ENCODE assay signal across 23 cellular contexts in genomic region chr16:1134776-1135458, GRCh38. TPM values are rescaled to one million over a fixed set of nuclear protein-coding genes. Genes with fewer than 3 reads are reported as not detected.
DNase-seq lines count a peak whose midpoint lies in the region; ATAC-seq, FAIRE-seq and TF ChIP-seq lines count a peak whose summit lies in the region.
"Had no signal": no experiment of that assay in that cellular context is flagged by ENCODE, and none has a peak within 500 bp of the region (broad histone marks: within the 10 kb centered on the region; RNA-seq: fewer than 3 reads in every experiment).

No MANE protein-coding gene starts in this region.

- no peaks in the 10 kb centered on the region for H3K36me3 ChIP-seq in adrenal gland (replicated peaks in 1 of 2)
- no peaks in the 10 kb centered on the region for H3K36me3 ChIP-seq in liver (ENCODE audit: control insufficient read depth in 4 of 4, insufficient read depth in 3 of 4, low read depth in 1 of 4, low read length in 3 of 4)
- no peaks in the 10 kb centered on the region for H3K36me3 ChIP-seq in small intestine (ENCODE audit: control insufficient read depth in 2 of 2, insufficient read depth in 2 of 2, low read length in 2 of 2)

- H3K4me3 ChIP-seq in adrenal gland, result no peak overlapping the region
- H3K4me3 ChIP-seq in liver (ENCODE audit: low read depth in 1 of 3, low read length in 3 of 3), result peak overlapping the region in 1 of 3 donors; percentile 32
- H3K4me3 ChIP-seq in small intestine (ENCODE audit: low read depth in 1 of 2, low read length in 2 of 2), result no peak overlapping the region

- no peak overlapping the region for H3K9ac ChIP-seq in liver (ENCODE audit: low read depth in 1 of 2, low read length in 2 of 2)

- intact Hi-C loops in adrenal gland (cut with DNase I), result no loop called here

- TF ChIP-seq RAD21 in liver (IDR thresholded peaks at IDR 0.05), result no peak

- DNase-seq in COLO668 (lab: John Stamatoyannopoulos, UW; ENCODE audit: unreplicated experiment), result peak; percentile 89
- DNase-seq in adrenal gland, result peak in 1 of 7 donors; percentile 40
- peak; percentile 55 for DNase-seq in small intestine
- DNase-seq in ureter (ENCODE audit: low spot score), result no peak
- DNase-seq in GM12892 (ENCODE audit: insufficient read length), result no peak
- DNase-seq: C1 segment of cervical spinal cord; Caco-2; CD4-positive, alpha-beta memory T cell; Karpas-422; NCI-H1105; NCI-H1436 treated with DMSO at 0.1 percent for 48 hours; NCI-H187 treated with DMSO at 0.1 percent for 48 hours; NCI-H2171 treated with DMSO at 0.1 percent for 48 hours; NCI-H748 treated with DMSO at 0.1 percent for 48 hours; SHP77 had no signal

- ATAC-seq in HG03457 (IDR thresholded peaks at IDR 0.05; ENCODE audit: unreplicated experiment), result no peak

- peak overlapping the region in 3 of 5 donors; percentile 71 to 80 (median 79) for H3K27ac ChIP-seq in adrenal gland
- peak overlapping the region; percentile 73 to 80 for H3K27ac ChIP-seq in liver (ENCODE audit: low read depth in 1 of 2, low read length in 2 of 2)
- no peak overlapping the region for H3K27ac ChIP-seq in small intestine (ENCODE audit: low read depth in 1 of 2, low read length in 1 of 2)
- H3K27ac ChIP-seq: RWPE1 had no signal

- TF ChIP-seq CTCF in adrenal gland (IDR thresholded peaks at IDR 0.05), result no peak
- no peak for TF ChIP-seq CTCF in liver (IDR thresholded peaks at IDR 0.05; ENCODE audit: low read depth, low read length, missing input control)

- H3K4me1 ChIP-seq in adrenal gland (replicated peaks in 1 of 2), result peaks cover 10 to 16% of the 10 kb centered on the region in 2 donors
- H3K4me1 ChIP-seq in liver (ENCODE audit: control insufficient read depth in 4 of 4, insufficient read depth in 4 of 4, low read length in 3 of 4), result peaks cover 12 to 48% (median 32%) of the 10 kb centered on the region in 4 donors
- peaks cover 2% of the 10 kb centered on the region in 2 donors for H3K4me1 ChIP-seq in small intestine (ENCODE audit: control insufficient read depth in 2 of 2, insufficient read depth in 1 of 2, low read depth in 1 of 2, low read length in 1 of 2)
- H3K4me1 ChIP-seq: Caco-2 had no signal

- FAIRE-seq in small intestine (lab: Jason Lieb, UNC), result no peak
- no peak for FAIRE-seq in GM12892 (lab: Jason Lieb, UNC)
- FAIRE-seq: A204.1, G401.6 had no signal

- H3K9me3 ChIP-seq in adrenal gland (replicated peaks in 1 of 3) (no peaks in the 10 kb centered on the region), liver (ENCODE audit: control insufficient read depth in 4 of 4, low read length in 3 of 4) (no peaks in the 10 kb centered on the region), small intestine (ENCODE audit: control insufficient read depth, low read depth) (no peaks in the 10 kb centered on the region)
- H3K9me3 ChIP-seq: Caco-2 had no signal

- H3K27me3 ChIP-seq in adrenal gland (no peaks in the 10 kb centered on the region), liver (ENCODE audit: control insufficient read depth in 4 of 4, insufficient read depth in 4 of 4, low read length in 3 of 4) (no peaks in the 10 kb centered on the region), small intestine (ENCODE audit: control insufficient read depth in 2 of 2, insufficient read depth in 2 of 2, low read length in 2 of 2) (no peaks in the 10 kb centered on the region)

- no peak for TF ChIP-seq POLR2A in adrenal gland (IDR thresholded peaks at IDR 0.05)
- no peak for TF ChIP-seq POLR2A in GM12892 (IDR thresholded peaks at IDR 0.05; ENCODE audit: low read depth, low read length)

- WGBS in adrenal gland, 4 donors, result 56 to 82% (median 59%) methylated on average over 16 to 30 of the region's 30 CpGs
- WGBS in liver, result 26% methylated on average over 30 of the region's 30 CpGs
- WGBS in small intestine, 3 donors, result 11 to 55% (median 32%) methylated on average over 30 of the region's 30 CpGs

TF ChIP-seq in liver, 16 proteins besides CTCF, POLR2A, EP300 and RAD21:
- peak; percentile 2 to 9 for TF ChIP-seq RXRA (IDR thresholded peaks at IDR 0.05)
- no peak for TF ChIP-seq MAX (IDR thresholded peaks at IDR 0.05)
- TF ChIP-seq ATF3 (IDR thresholded peaks at IDR 0.05), result no peak
- peak; percentile 7 to 17 for TF ChIP-seq HNF4A (conservative IDR thresholded peaks at IDR 0.05)
- peak; percentile 54 for TF ChIP-seq YY1 (IDR thresholded peaks at IDR 0.05)

RNA-seq across cellular contexts. Expression of gene CACNA1H, which starts 18.0 kb away (rescaled TPM):
- total RNA-seq in adrenal gland, result 100 to 1,000 TPM in 1 of 8 donors, 10 to 100 TPM in 7; 25.1 to 121 (median 41.7) TPM
- polyA plus RNA-seq in adrenal gland, result 10 to 100 TPM; 20.1 to 36.2 (median 21.7) TPM
- total RNA-seq in liver, result 1 to 10 TPM; 4.2 to 8.5 TPM
- 1 to 10 TPM in 1 of 2 donors, under 1 TPM in 1; 0.21 to 7.9 TPM for polyA plus RNA-seq in liver
- polyA plus RNA-seq in small intestine, result 1 to 10 TPM in 2 of 3 donors, under 1 TPM in 1; 0.22 to 7.0 (median 1.1) TPM
- 24.4 TPM for total RNA-seq in ureter
- not detected for polyA plus RNA-seq in GM12892 (2012; ENCODE audit: missing spikeins)
- total RNA-seq: OCI-LY7 had no signal

RNA-seq across cellular contexts. Expression of gene C1QTNF8, which starts 38.9 kb away (rescaled TPM):
- total RNA-seq in adrenal gland (under 1 TPM in 2 of 8 donors, not detected in 6; 0.14 to 0.19 TPM), liver (not detected), ureter (not detected)
- polyA plus RNA-seq in adrenal gland (under 1 TPM in 2 of 3 donors, not detected in 1; 0.30 to 0.64 TPM), liver (not detected), small intestine (not detected)
- not detected for polyA plus RNA-seq in GM12892 (2012; ENCODE audit: missing spikeins)
- total RNA-seq: Caco-2; CD4-positive, alpha-beta memory T cell; H4; OCI-LY7; SK-MEL-5 had no signal
- polyA plus RNA-seq: CD4-positive, alpha-beta memory T cell had no signal

Comparison
In these comparisons a context has a peak if more than half of its experiments do, and no peak if none do; other contexts are left out.
1. DNase-seq: peak in COLO668 (single experiment) and small intestine (single experiment); none in ureter (single experiment) and GM12892 (single experiment).
2. H3K27ac ChIP-seq: peak in adrenal gland (3 of 5) and liver (2 of 2); none in small intestine (0 of 2).